7 cellular contexts compared by ENCODE assay signal in genomic region chr7:77651544-77652162, GRCh38. TPM values are rescaled to one million over a fixed set of nuclear protein-coding genes. Genes with fewer than 3 reads are reported as not detected.
DNase-seq lines count a peak whose midpoint lies in the region; ATAC-seq, FAIRE-seq and TF ChIP-seq lines count a peak whose summit lies in the region.

No MANE protein-coding gene starts in this region.

- H3K4me3 ChIP-seq in H7 (ENCODE audit: insufficient read depth, low read depth, low read length) (no peak overlapping the region), mesenchymal stem cell (ENCODE audit: insufficient read depth in 1 of 2, low read depth in 1 of 2, low read length in 2 of 2) (no peak overlapping the region)

- no peak overlapping the region for H3K4me3 Mint-ChIP-seq in chondrocyte (ENCODE audit: unreplicated experiment)

- peaks cover 3% of the 10 kb centered on the region for H3K36me3 Mint-ChIP-seq in chondrocyte (ENCODE audit: low read depth)

- H3K23ac ChIP-seq in mesenchymal stem cell (ENCODE audit: low read length in 2 of 2), result no peak overlapping the region

- no peak overlapping the region for H3K4me2 ChIP-seq in mesenchymal stem cell (ENCODE audit: low read length, poor library complexity, severe bottlenecking)

- H2AK5ac ChIP-seq in mesenchymal stem cell (ENCODE audit: low read length, severe bottlenecking), result no peak overlapping the region

- no peaks in the 10 kb centered on the region for H3K27me3 ChIP-seq in H7 (ENCODE audit: control insufficient read depth, insufficient read depth, low read length)
- no peaks in the 10 kb centered on the region for H3K27me3 ChIP-seq in mesenchymal stem cell (ENCODE audit: control insufficient read depth in 1 of 2, insufficient read depth in 1 of 2, low read length in 2 of 2)

- H3K4me1 ChIP-seq in mesenchymal stem cell (ENCODE audit: control insufficient read depth, insufficient read depth, low read depth, low read length), result peaks cover 5% of the 10 kb centered on the region

- no peak overlapping the region for H3K4ac ChIP-seq in mesenchymal stem cell (ENCODE audit: low read depth in 1 of 2, low read length in 2 of 2)

- no peak overlapping the region for H3K14ac ChIP-seq in mesenchymal stem cell (ENCODE audit: low read length in 2 of 2)

- WGBS in mesenchymal stem cell, result 14% methylated on average over 2 of the region's 3 CpGs

- DNase-seq in D721Med (ENCODE audit: insufficient read length, low spot score), result no peak
- DNase-seq in H7, result peak; percentile 55
- DNase-seq in OCI-M1 (lab: John Stamatoyannopoulos, UW), result peak; percentile 91
- DNase-seq in chondrocyte (ENCODE audit: low spot score), result no peak
- DNase-seq in mesenchymal stem cell, result peak; percentile 57
- DNase-seq in NK-92 (lab: John Stamatoyannopoulos, UW; ENCODE audit: unreplicated experiment), result no peak

- H3K79me1 ChIP-seq in mesenchymal stem cell (replicated peaks; ENCODE audit: low read length, poor library complexity, severe bottlenecking), result peaks cover 8% of the 10 kb centered on the region

- H3K36me3 ChIP-seq in H7 (replicated peaks; ENCODE audit: control insufficient read depth, insufficient read depth, low read length), result peaks cover 3% of the 10 kb centered on the region
- H3K36me3 ChIP-seq in mesenchymal stem cell (ENCODE audit: control insufficient read depth in 1 of 2, insufficient read depth in 2 of 2, low read depth in 1 of 2, low read length in 2 of 2), result peaks cover 36 to 62% of the 10 kb centered on the region in 2 experiments

- peak overlapping the region; percentile 33 for H3K9ac ChIP-seq in mesenchymal stem cell (ENCODE audit: low read length)

- no peak overlapping the region for H3K27ac Mint-ChIP-seq in chondrocyte (ENCODE audit: unreplicated experiment)

- peaks cover 18% of the 10 kb centered on the region for H3K4me1 Mint-ChIP-seq in chondrocyte (ENCODE audit: low read depth)

- no peak for ATAC-seq in GM21619 (IDR thresholded peaks at IDR 0.05; ENCODE audit: unreplicated experiment)

- no peak overlapping the region for H3K18ac ChIP-seq in mesenchymal stem cell (ENCODE audit: low read depth in 1 of 2, low read length in 2 of 2)

- no peak overlapping the region for H2BK120ac ChIP-seq in mesenchymal stem cell (ENCODE audit: low read depth, low read length)

- no peak for FAIRE-seq in D721Med (lab: Jason Lieb, UNC)

- H3K9me3 Mint-ChIP-seq in chondrocyte (ENCODE audit: low read depth), result no peaks in the 10 kb centered on the region

- no peak overlapping the region for H4K8ac ChIP-seq in mesenchymal stem cell (ENCODE audit: low read length)

- H3K27me3 Mint-ChIP-seq in chondrocyte (ENCODE audit: low read depth), result no peaks in the 10 kb centered on the region

- no peak overlapping the region for H2BK5ac ChIP-seq in mesenchymal stem cell (ENCODE audit: low read depth, low read length, poor library complexity, severe bottlenecking)

- no peak overlapping the region for H2BK12ac ChIP-seq in mesenchymal stem cell (ENCODE audit: low read length in 2 of 2)

- H4K91ac ChIP-seq in mesenchymal stem cell (ENCODE audit: low read length), result no peak overlapping the region

- no peak overlapping the region for H2BK15ac ChIP-seq in mesenchymal stem cell (ENCODE audit: low read depth, poor library complexity, severe bottlenecking)

- no peak overlapping the region for H2AFZ ChIP-seq in mesenchymal stem cell (ENCODE audit: low read depth, low read length)

- H3K9me3 ChIP-seq in mesenchymal stem cell (ENCODE audit: control insufficient read depth, low read length), result no peaks in the 10 kb centered on the region

- TF ChIP-seq CTCF in D721Med (IDR thresholded peaks at IDR 0.05; ENCODE audit: insufficient read depth, missing control alignments) (peak; percentile 70), chondrocyte (IDR thresholded peaks at IDR 0.05) (peak; percentile 96)

- H3K27ac ChIP-seq in mesenchymal stem cell (ENCODE audit: low read length, poor library complexity, severe bottlenecking), result no peak overlapping the region

RNA-seq across cellular contexts. Expression of gene RSBN1L, which starts 44.6 kb away (rescaled TPM):
- total RNA-seq in H7 (2014; rRNA removed; shearing (Covaris generic)), result 12.6 and 12.8 TPM in 2 replicates
- 8.8 to 10.9 TPM (median 10.4 TPM) in 3 replicates for total RNA-seq in chondrocyte
- polyA plus RNA-seq in mesenchymal stem cell (2013, experiment 1 of 2), result 9.5 TPM
- 9.7 TPM for polyA plus RNA-seq in mesenchymal stem cell (2013, experiment 2 of 2)

Comparison
In these comparisons a context has a peak if more than half of its experiments do, and no peak if none do; other contexts are left out.
1. DNase-seq: peak in H7 (single experiment), OCI-M1 (single experiment) and mesenchymal stem cell (single experiment); none in D721Med (single experiment), chondrocyte (single experiment) and NK-92 (single experiment).